1 cellular context compared by ENCODE assay signal in genomic region chr1:244339776-244340175, GRCh38.
TF ChIP-seq lines count a peak whose summit lies in the region.

No MANE protein-coding gene starts in this region.

TF ChIP-seq in H1, 55 proteins besides CTCF, POLR2A, EP300 and RAD21 (continued from another document):
- no peak for TF ChIP-seq MAX (IDR thresholded peaks at IDR 0.05)
- no peak for TF ChIP-seq CBX8 (IDR thresholded peaks at IDR 0.05; ENCODE audit: borderline replicate concordance, low read depth, low read length)
